Comparison of ENCODE assay signal across 8 cellular contexts in genomic region chr18:74116628-74117554, GRCh38. TPM values are rescaled to one million over a fixed set of nuclear protein-coding genes. Genes with fewer than 3 reads are reported as not detected.
DNase-seq lines count a peak whose midpoint lies in the region; ATAC-seq, FAIRE-seq and TF ChIP-seq lines count a peak whose summit lies in the region.

No MANE protein-coding gene starts in this region.

- no peaks in the 10 kb centered on the region for H3K36me3 ChIP-seq in Loucy (ENCODE audit: insufficient read depth, low read length)

- no peaks in the 10 kb centered on the region for H3K27me3 ChIP-seq in Loucy (ENCODE audit: insufficient read depth, low read length, poor library complexity, severe bottlenecking)

- no peak overlapping the region for H3K4me3 ChIP-seq in Loucy (ENCODE audit: low read length, poor library complexity, severe bottlenecking)

- H4K20me1 ChIP-seq in Loucy (ENCODE audit: insufficient read depth, low read length, poor library complexity, severe bottlenecking), result no peaks in the 10 kb centered on the region

- TF ChIP-seq CTCF in Loucy (conservative IDR thresholded peaks at IDR 0.05; ENCODE audit: low read length), result peak; percentile 83

- DNase-seq in stimulated activated naive CD4-positive, alpha-beta T cell (lab: John Stamatoyannopoulos, UW), result peak in 4 of 6 experiments; percentile 3 to 50 (median 30)
- DNase-seq in stimulated activated naive CD4-positive, alpha-beta T cell treated with Interleukin-2 at 50 U/mL for 16 hours (lab: John Stamatoyannopoulos, UW), result no peak
- DNase-seq in amniotic epithelial cell (ENCODE audit: low read depth), result peak; percentile 13
- no peak for DNase-seq in sciatic nerve (ENCODE audit: low spot score)

- no peaks in the 10 kb centered on the region for H3K4me1 Mint-ChIP-seq in activated T-helper 17 cell treated with anti-CD3 and anti-CD28 coated beads, Interleukin-2, amount 50 U/mL, for 72 hours

- H3K79me2 ChIP-seq in Loucy (ENCODE audit: insufficient read depth, low read length), result no peaks in the 10 kb centered on the region

- H3K9ac ChIP-seq in Loucy (ENCODE audit: low read depth, low read length, poor library complexity, severe bottlenecking), result no peak overlapping the region

- peaks cover 6% of the 10 kb centered on the region; the same call in 1 of the 2 replicates for H3K9me3 ChIP-seq in Loucy (ENCODE audit: insufficient read depth, low read depth, low read length)

- no peak overlapping the region for H3K4me2 ChIP-seq in Loucy (ENCODE audit: low read depth, low read length, poor library complexity, severe bottlenecking)

- no peak overlapping the region for H2AFZ ChIP-seq in Loucy (ENCODE audit: low read length)

- no peaks in the 10 kb centered on the region for H3K9me3 Mint-ChIP-seq in activated T-helper 17 cell treated with anti-CD3 and anti-CD28 coated beads, Interleukin-2, amount 50 U/mL, for 72 hours

- H3K9me2 ChIP-seq in Loucy (replicated peaks; ENCODE audit: low read depth, low read length), result no peaks in the 10 kb centered on the region

- ATAC-seq in HG02623 (IDR thresholded peaks at IDR 0.05; ENCODE audit: unreplicated experiment) (no peak), sciatic nerve (no peak)
- no peak for ATAC-seq in activated T-helper 17 cell treated with anti-CD3 and anti-CD28 coated beads, Interleukin-2, amount 50 U/mL, for 72 hours (replicated peaks)

- no peaks in the 10 kb centered on the region for H3K4me1 ChIP-seq in Loucy (ENCODE audit: insufficient read depth, low read length, poor library complexity, severe bottlenecking)

- no peak overlapping the region for H3K4me3 Mint-ChIP-seq in activated T-helper 17 cell treated with anti-CD3 and anti-CD28 coated beads, Interleukin-2, amount 50 U/mL, for 72 hours

- intact Hi-C loops in sciatic nerve (cut with DNase I), result no loop called here

- H3K27ac Mint-ChIP-seq in activated T-helper 17 cell treated with anti-CD3 and anti-CD28 coated beads, Interleukin-2, amount 50 U/mL, for 72 hours, result no peak overlapping the region

- H3K27me3 Mint-ChIP-seq in activated T-helper 17 cell treated with anti-CD3 and anti-CD28 coated beads, Interleukin-2, amount 50 U/mL, for 72 hours, result no peaks in the 10 kb centered on the region

- H3K36me3 Mint-ChIP-seq in activated T-helper 17 cell treated with anti-CD3 and anti-CD28 coated beads, Interleukin-2, amount 50 U/mL, for 72 hours (ENCODE audit: low read depth), result no peaks in the 10 kb centered on the region

- peak; percentile 98 for FAIRE-seq in islet of Langerhans (lab: Jason Lieb, UNC)

- no peaks in the 10 kb centered on the region for H3F3A ChIP-seq in Loucy (ENCODE audit: low read depth)

RNA-seq across cellular contexts. Expression of gene FBXO15, which starts 30.7 kb away (rescaled TPM):
- total RNA-seq in activated T-helper 17 cell treated with anti-CD3 and anti-CD28 coated beads, Interleukin-2, amount 50 U/mL, for 72 hours, result 1 to 10 TPM in 1 of 2 donors, under 1 TPM in 1; 0.35 to 2.6 TPM
- 2.6 TPM for total RNA-seq in sciatic nerve

RNA-seq across cellular contexts. Expression of gene TIMM21, which starts 31.4 kb away (rescaled TPM):
- 10 to 100 TPM; 60.7 to 70.9 TPM for total RNA-seq in activated T-helper 17 cell treated with anti-CD3 and anti-CD28 coated beads, Interleukin-2, amount 50 U/mL, for 72 hours
- 28.6 TPM for total RNA-seq in sciatic nerve

Comparison
In these comparisons a context has a peak if more than half of its experiments do, and no peak if none do; other contexts are left out.
1. DNase-seq: peak in stimulated activated naive CD4-positive, alpha-beta T cell (4 of 6) and amniotic epithelial cell (single experiment); none in stimulated activated naive CD4-positive, alpha-beta T cell treated with Interleukin-2 at 50 U/mL for 16 hours (single experiment) and sciatic nerve (single experiment).